In the genomic region with DNA sequence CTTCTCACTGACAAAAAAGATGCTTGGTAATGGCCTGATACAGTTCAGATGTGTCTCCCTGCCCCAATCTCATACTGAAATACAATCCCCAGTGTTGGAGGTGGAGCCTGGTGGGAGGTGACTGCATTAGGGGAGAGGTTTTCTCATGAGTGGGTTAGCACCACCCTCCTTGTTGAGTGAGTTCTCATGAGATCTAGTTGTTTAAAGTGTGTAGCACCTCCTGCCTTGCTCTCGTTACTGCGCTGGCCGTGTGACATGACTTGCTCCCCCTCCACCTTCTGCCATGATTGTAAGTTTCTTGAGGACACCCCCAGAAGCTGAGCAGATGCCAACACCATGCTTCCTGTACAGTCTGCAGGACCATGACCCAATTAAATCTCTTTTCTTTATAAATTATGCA, we compare ENCODE assay signal across 13 cellular contexts. TPM values are rescaled to one million over a fixed set of nuclear protein-coding genes. Genes with fewer than 3 reads are reported as not detected.
A peak's percentile ranks its signal among the peaks of the same experiment; 100 is the strongest.
DNase-seq lines count a peak whose midpoint lies in the region; ATAC-seq, FAIRE-seq and TF ChIP-seq lines count a peak whose summit lies in the region.
"Had no signal": no experiment of that assay in that cellular context is flagged by ENCODE, and none has a peak within 500 bp of the region (broad histone marks: within the 10 kb centered on the region; RNA-seq: fewer than 3 reads in every experiment).

No MANE protein-coding gene starts in this region.

- FAIRE-seq in A549 (lab: Jason Lieb, UNC) (no peak), HTR-8/SVneo (lab: Jason Lieb, UNC) (no peak)

- no peak for TF ChIP-seq RAD21 in A549 (conservative IDR thresholded peaks at IDR 0.05 in 1 of 2, IDR thresholded peaks at IDR 0.05 in 1 of 2)

- peaks cover 17% of the 10 kb centered on the region for H3K4me1 Mint-ChIP-seq in chondrocyte (ENCODE audit: low read depth)

- H3K4me2 ChIP-seq in A549: no peak overlapping the region
- H3K4me2 ChIP-seq: BLaER1 had no signal

- no peak overlapping the region for H3K4me3 Mint-ChIP-seq in chondrocyte (ENCODE audit: unreplicated experiment)
- H3K4me3 Mint-ChIP-seq: CD8-positive, alpha-beta memory T cell had no signal

- DNase-seq in DMS53 (lab: John Stamatoyannopoulos, UW) (peak; percentile 16), DMS53 treated with DMSO at 0.1 percent for 48 hours (lab: John Stamatoyannopoulos, UW; ENCODE audit: unreplicated experiment) (no peak), A549 (ENCODE audit: low read depth in 1 of 2, low spot score in 1 of 2) (peak in 1 of 2 experiments; percentile 36), NAMALWA (ENCODE audit: low spot score) (peak; percentile 16), chondrocyte (ENCODE audit: low spot score) (no peak), nucleus accumbens (lab: John Stamatoyannopoulos, UW) (no peak), upper lobe of right lung (no peak), HTR-8/SVneo (ENCODE audit: insufficient read length, low spot score) (no peak)
- DNase-seq: AML-193; Caco-2; CD8-positive, alpha-beta memory T cell had no signal

- no peaks in the 10 kb centered on the region for H3K9me3 ChIP-seq in A549
- H3K9me3 ChIP-seq in upper lobe of right lung: no peaks in the 10 kb centered on the region
- H3K9me3 ChIP-seq: BLaER1, Caco-2 had no signal

- H3K4me1 ChIP-seq in A549 (peaks cover 15% of the 10 kb centered on the region), upper lobe of right lung (peaks cover 12% of the 10 kb centered on the region)

- no peaks in the 10 kb centered on the region for H3K27me3 ChIP-seq in upper lobe of right lung
- H3K27me3 ChIP-seq: BLaER1 had no signal

- 60% methylated on average over 3 of the region's 3 CpGs for WGBS in A549 (ENCODE audit: missing lambda C conversion rate)

- no peak overlapping the region for H3K27ac Mint-ChIP-seq in chondrocyte (ENCODE audit: unreplicated experiment)

- intact Hi-C loops in upper lobe of right lung (cut with DNase I): no loop called here

- H3K36me3 ChIP-seq in upper lobe of right lung: peaks cover 88% of the 10 kb centered on the region

- no peaks in the 10 kb centered on the region for H3K9me3 Mint-ChIP-seq in chondrocyte (ENCODE audit: low read depth)
- H3K9me3 Mint-ChIP-seq: CD8-positive, alpha-beta memory T cell had no signal

- CTCF ChIA-PET in A549 (lab: Yijun Ruan, JAX): interaction anchor here (0.8 to 3.1 kb wide), 12 partner anchors 11 to 90 kb away, joined by 3 to 17 read pairs (median 4); no protein-coding TSS in a partner anchor

- no peak for TF ChIP-seq POLR2A in A549 (IDR thresholded peaks at IDR 0.05; ENCODE audit: low read length)

- POLR2A ChIA-PET in A549 (lab: Yijun Ruan, JAX): interaction anchor here (1.2 kb wide), 1 partner anchor 28 kb away, joined by 3 read pairs; a partner anchor contains a TSS

- H3K4me3 ChIP-seq in A549: no peak overlapping the region
- H3K4me3 ChIP-seq in upper lobe of right lung: no peak overlapping the region
- H3K4me3 ChIP-seq: BLaER1 had no signal

- no peak overlapping the region for H3K27ac ChIP-seq in A549
- H3K27ac ChIP-seq in upper lobe of right lung: no peak overlapping the region
- H3K27ac ChIP-seq: 22Rv1, BLaER1 had no signal

- ATAC-seq in A549 (peak; percentile 11 to 36; a peak in 3 of 6 replicates), upper lobe of right lung (no peak)

- no peaks in the 10 kb centered on the region for H3K27me3 Mint-ChIP-seq in chondrocyte (ENCODE audit: low read depth)
- H3K27me3 Mint-ChIP-seq: CD8-positive, alpha-beta memory T cell had no signal

- no peak for TF ChIP-seq CTCF in A549 (IDR thresholded peaks at IDR 0.05)
- peak; percentile 19 for TF ChIP-seq CTCF in chondrocyte (IDR thresholded peaks at IDR 0.05)
- TF ChIP-seq CTCF in upper lobe of right lung (IDR thresholded peaks at IDR 0.05): no peak

- TF ChIP-seq EP300 in A549 (IDR thresholded peaks at IDR 0.05): no peak

- H3K36me3 Mint-ChIP-seq in chondrocyte (ENCODE audit: low read depth): peaks cover 25% of the 10 kb centered on the region

TF ChIP-seq in A549, 52 proteins besides CTCF, POLR2A, EP300 and RAD21:
- TF ChIP-seq FOSL2 (IDR thresholded peaks at IDR 0.05): no peak
- TF ChIP-seq FOSL2 (CRISPR knock-in tag; IDR thresholded peaks at IDR 0.05): no peak
- TF ChIP-seq ZSCAN20 (CRISPR knock-in tag; IDR thresholded peaks at IDR 0.05): no peak
- TF ChIP-seq, protein P1, sequence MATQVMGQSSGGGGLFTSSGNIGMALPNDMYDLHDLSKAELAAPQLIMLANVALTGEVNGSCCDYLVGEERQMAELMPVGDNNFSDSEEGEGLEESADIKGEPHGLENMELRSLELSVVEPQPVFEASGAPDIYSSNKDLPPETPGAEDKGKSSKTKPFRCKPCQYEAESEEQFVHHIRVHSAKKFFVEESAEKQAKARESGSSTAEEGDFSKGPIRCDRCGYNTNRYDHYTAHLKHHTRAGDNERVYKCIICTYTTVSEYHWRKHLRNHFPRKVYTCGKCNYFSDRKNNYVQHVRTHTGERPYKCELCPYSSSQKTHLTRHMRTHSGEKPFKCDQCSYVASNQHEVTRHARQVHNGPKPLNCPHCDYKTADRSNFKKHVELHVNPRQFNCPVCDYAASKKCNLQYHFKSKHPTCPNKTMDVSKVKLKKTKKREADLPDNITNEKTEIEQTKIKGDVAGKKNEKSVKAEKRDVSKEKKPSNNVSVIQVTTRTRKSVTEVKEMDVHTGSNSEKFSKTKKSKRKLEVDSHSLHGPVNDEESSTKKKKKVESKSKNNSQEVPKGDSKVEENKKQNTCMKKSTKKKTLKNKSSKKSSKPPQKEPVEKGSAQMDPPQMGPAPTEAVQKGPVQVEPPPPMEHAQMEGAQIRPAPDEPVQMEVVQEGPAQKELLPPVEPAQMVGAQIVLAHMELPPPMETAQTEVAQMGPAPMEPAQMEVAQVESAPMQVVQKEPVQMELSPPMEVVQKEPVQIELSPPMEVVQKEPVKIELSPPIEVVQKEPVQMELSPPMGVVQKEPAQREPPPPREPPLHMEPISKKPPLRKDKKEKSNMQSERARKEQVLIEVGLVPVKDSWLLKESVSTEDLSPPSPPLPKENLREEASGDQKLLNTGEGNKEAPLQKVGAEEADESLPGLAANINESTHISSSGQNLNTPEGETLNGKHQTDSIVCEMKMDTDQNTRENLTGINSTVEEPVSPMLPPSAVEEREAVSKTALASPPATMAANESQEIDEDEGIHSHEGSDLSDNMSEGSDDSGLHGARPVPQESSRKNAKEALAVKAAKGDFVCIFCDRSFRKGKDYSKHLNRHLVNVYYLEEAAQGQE (IDR thresholded peaks at IDR 0.05): no peak
- peak; percentile 29; the same call in 1 of the 2 replicates for TF ChIP-seq HOXA7 (CRISPR knock-in tag; IDR thresholded peaks at IDR 0.05)
- TF ChIP-seq, protein P2, sequence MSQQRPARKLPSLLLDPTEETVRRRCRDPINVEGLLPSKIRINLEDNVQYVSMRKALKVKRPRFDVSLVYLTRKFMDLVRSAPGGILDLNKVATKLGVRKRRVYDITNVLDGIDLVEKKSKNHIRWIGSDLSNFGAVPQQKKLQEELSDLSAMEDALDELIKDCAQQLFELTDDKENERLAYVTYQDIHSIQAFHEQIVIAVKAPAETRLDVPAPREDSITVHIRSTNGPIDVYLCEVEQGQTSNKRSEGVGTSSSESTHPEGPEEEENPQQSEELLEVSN (IDR thresholded peaks at IDR 0.05; ENCODE audit: borderline replicate concordance, low read depth): no peak
TF ChIP-seq in A549: peak in this region for 1.

RNA-seq across cellular contexts. Expression of a gene that starts 5.0 kb away (rescaled TPM):
- polyA plus RNA-seq in A549 (2011; rRNA removed) (38.3 and 45.7 TPM in 2 replicates), A549 (2017; fragmentation: RNase III; extraction: RNeasy Plus Mini Kit Qiagen cat#74134 plus additional on column Dnase treatment) (84.1 to 93.0 TPM (median 87.8 TPM) in 3 replicates)
- 37.6 and 38.7 TPM in 2 replicates for polyA plus RNA-seq in A549 (2012; cell fraction: cytosol; rRNA removed)
- polyA plus RNA-seq in A549 (2012; cell fraction: nucleus; rRNA removed): 40.7 and 56.7 TPM in 2 replicates
- polyA minus RNA-seq in A549 (2011; rRNA and poly(A)+ RNA removed): 62.1 and 63.8 TPM in 2 replicates
- total RNA-seq in chondrocyte (21.1 to 24.5 TPM (median 21.6 TPM) in 3 replicates), upper lobe of right lung (17.7 TPM)

RNA-seq across cellular contexts. Expression of a gene that starts 6.0 kb away (rescaled TPM):
- 24.9 and 37.0 TPM in 2 replicates for polyA plus RNA-seq in A549 (2011; rRNA removed)
- 75.9 and 88.8 TPM in 2 replicates for polyA plus RNA-seq in A549 (2012; cell fraction: cytosol; rRNA removed)
- polyA plus RNA-seq in A549 (2012; cell fraction: nucleus; rRNA removed): 512 and 551 TPM in 2 replicates
- polyA plus RNA-seq in A549 (2017; fragmentation: RNase III; extraction: RNeasy Plus Mini Kit Qiagen cat#74134 plus additional on column Dnase treatment): 45.3 to 55.3 TPM (median 53.3 TPM) in 3 replicates
- polyA minus RNA-seq in A549 (2011; rRNA and poly(A)+ RNA removed): 29.3 and 30.7 TPM in 2 replicates
- total RNA-seq in chondrocyte: 43.2 to 52.6 TPM (median 43.2 TPM) in 3 replicates
- total RNA-seq in upper lobe of right lung: 55.0 TPM

RNA-seq across cellular contexts. Expression of a gene that starts 27.6 kb away (rescaled TPM):
- polyA plus RNA-seq in A549 (2011; rRNA removed) (13.2 and 16.2 TPM in 2 replicates), A549 (2017; fragmentation: RNase III; extraction: RNeasy Plus Mini Kit Qiagen cat#74134 plus additional on column Dnase treatment) (14.8 to 21.4 TPM (median 16.7 TPM) in 3 replicates)
- 6.4 and 8.2 TPM in 2 replicates for polyA plus RNA-seq in A549 (2012; cell fraction: cytosol; rRNA removed)
- 3.8 and 4.8 TPM in 2 replicates for polyA plus RNA-seq in A549 (2012; cell fraction: nucleus; rRNA removed)
- 14.4 and 16.6 TPM in 2 replicates for polyA minus RNA-seq in A549 (2011; rRNA and poly(A)+ RNA removed)
- total RNA-seq in chondrocyte (14.7 to 16.5 TPM (median 14.7 TPM) in 3 replicates), upper lobe of right lung (6.3 TPM)

RNA-seq across cellular contexts. Expression of a gene that starts 27.7 kb away (rescaled TPM):
- 4.7 and 13.1 TPM in 2 replicates for polyA plus RNA-seq in A549 (2011; rRNA removed)
- polyA plus RNA-seq in A549 (2012; cell fraction: cytosol; rRNA removed): 8.1 and 13.5 TPM in 2 replicates
- 39.5 and 57.3 TPM in 2 replicates for polyA plus RNA-seq in A549 (2012; cell fraction: nucleus; rRNA removed)
- polyA plus RNA-seq in A549 (2017; fragmentation: RNase III; extraction: RNeasy Plus Mini Kit Qiagen cat#74134 plus additional on column Dnase treatment): 17.0 to 17.9 TPM (median 17.2 TPM) in 3 replicates
- polyA minus RNA-seq in A549 (2011; rRNA and poly(A)+ RNA removed): 43.5 and 48.4 TPM in 2 replicates
- 28.7 to 33.6 TPM (median 30.1 TPM) in 3 replicates for total RNA-seq in chondrocyte
- 28.8 TPM for total RNA-seq in upper lobe of right lung

Comparison
In these comparisons a context has a peak if more than half of its experiments do, and no peak if none do; other contexts are left out.
1. DNase-seq: peak in DMS53 (single experiment) and NAMALWA (single experiment); none in DMS53 treated with DMSO at 0.1 percent for 48 hours (single experiment), chondrocyte (single experiment), nucleus accumbens (0 of 56), upper lobe of right lung (single experiment) and HTR-8/SVneo (single experiment).